Comparison of ENCODE assay signal across 10 cellular contexts in genomic region chr15:96346409-96346808, GRCh38. TPM values are rescaled to one million over a fixed set of nuclear protein-coding genes. Genes with fewer than 3 reads are reported as not detected.
DNase-seq lines count a peak whose midpoint lies in the region; ATAC-seq, FAIRE-seq and TF ChIP-seq lines count a peak whose summit lies in the region.
"Had no signal": no experiment of that assay in that cellular context is flagged by ENCODE, and none has a peak within 500 bp of the region (broad histone marks: within the 10 kb centered on the region; RNA-seq: fewer than 3 reads in every experiment).

No MANE protein-coding gene starts in this region.

- H2AK5ac ChIP-seq in H1 (ENCODE audit: low read depth, low read length), result no peak overlapping the region

- TF ChIP-seq EP300 in H1 (IDR thresholded peaks at IDR 0.05; ENCODE audit: borderline replicate concordance in 1 of 2, low read depth in 2 of 2, low read length in 2 of 2), result no peak

- TF ChIP-seq CTCF in cardiac muscle cell (IDR thresholded peaks at IDR 0.05; ENCODE audit: low read depth, low read length) (no peak), H1 (IDR thresholded peaks at IDR 0.05; ENCODE audit: control extremely low read depth in 1 of 3, insufficient read depth in 1 of 3, low read depth in 1 of 3, low read length in 3 of 3) (no peak), type B pancreatic cell (conservative IDR thresholded peaks at IDR 0.05) (no peak)

- POLR2A ChIA-PET in H1 (lab: Charles Lee; ENCODE audit: partially characterized antibody), result no interaction called here

- no peak overlapping the region for H3K23ac ChIP-seq in H1 (ENCODE audit: insufficient read length)

- no peak overlapping the region for H2BK5ac ChIP-seq in H1 (ENCODE audit: low read depth, low read length)

- H3K56ac ChIP-seq in H1 (replicated peaks; ENCODE audit: insufficient read length, low read depth, low read length), result no peak overlapping the region

- H4K5ac ChIP-seq in H1 (ENCODE audit: insufficient read length, low read depth, low read length), result no peak overlapping the region

- no peak overlapping the region for H3K14ac ChIP-seq in H1 (ENCODE audit: insufficient read length)

- TF ChIP-seq RAD21 in H1 (IDR thresholded peaks at IDR 0.05 in 1 of 2, conservative IDR thresholded peaks at IDR 0.05 in 1 of 2; ENCODE audit: low read depth in 2 of 2, low read length in 2 of 2), result no peak

- no peak overlapping the region for H2BK20ac ChIP-seq in H1 (ENCODE audit: low read length)

- no peak for FAIRE-seq in H1 (lab: Jason Lieb, UNC)
- FAIRE-seq: A204.1 had no signal

- ATAC-seq in Right ventricle myocardium inferior, result no peak

- H3K4me3 ChIP-seq in cardiac muscle cell (peak overlapping the region; percentile 34), H1 (ENCODE audit: extremely low read depth in 1 of 4, insufficient read depth in 2 of 4, low read depth in 3 of 4, low read length in 4 of 4) (peak overlapping the region in 1 of 4 experiments; percentile 52; a peak in 1 of 8 replicates), muscle layer of duodenum (ENCODE audit: low read depth in 1 of 2, low read length in 2 of 2) (peak overlapping the region; percentile 56 to 73)

- no peak for TF ChIP-seq POLR2A in H1 (IDR thresholded peaks at IDR 0.05; ENCODE audit: control extremely low read depth in 1 of 2, low read depth in 2 of 2, low read length in 2 of 2)

- no peak overlapping the region for H3K18ac ChIP-seq in H1 (ENCODE audit: extremely low read depth, low read length)

- no peaks in the 10 kb centered on the region for H3K79me2 ChIP-seq in H1 (ENCODE audit: control insufficient read depth in 1 of 2, insufficient read depth in 2 of 2, low read length in 2 of 2)

- intact Hi-C loops in Right ventricle myocardium inferior (cut with DNase I), result no loop called here
- intact Hi-C loops in activated T-helper 2 cell treated with anti-CD3 and anti-CD28 coated beads, Interferon-gamma antibody, Interleukin-2, Interleukin-4, amounts not matched to agents 10 μg/mL and 5 μg/mL and 100 μg/mL, durations not matched to agents 14 hours and 24 hours and 36 hours (cut with micrococcal nuclease), result loop anchor here (5.0 to 10.0 kb wide), 3 partner anchors 71 to 1322 kb away; no protein-coding TSS in a partner anchor

- H3K23me2 ChIP-seq in H1 (ENCODE audit: low read depth, low read length), result peaks cover 10% of the 10 kb centered on the region; the same call in 1 of the 2 replicates

- peaks cover 12% of the 10 kb centered on the region for H3K36me3 Mint-ChIP-seq in type B pancreatic cell
- H3K36me3 Mint-ChIP-seq in activated T-helper 2 cell treated with anti-CD3 and anti-CD28 coated beads, Interferon-gamma antibody, Interleukin-2, Interleukin-4, amounts not matched to agents 10 μg/mL and 5 μg/mL and 100 μg/mL, durations not matched to agents 14 hours and 24 hours and 36 hours (ENCODE audit: low read depth), result no peaks in the 10 kb centered on the region

- DNase-seq in cardiac muscle cell (ENCODE audit: low read depth in 1 of 2, low spot score in 1 of 2) (no peak), Right ventricle myocardium inferior (ENCODE audit: missing footprints) (no peak), H1 (ENCODE audit: low read depth in 1 of 2, low spot score in 2 of 2) (no peak), type B pancreatic cell (ENCODE audit: extremely low spot score, unreplicated experiment) (no peak), cerebellum (ENCODE audit: low spot score) (no peak)
- DNase-seq in activated T-helper 2 cell treated with anti-CD3 and anti-CD28 coated beads, Interferon-gamma antibody, Interleukin-2, Interleukin-4, amounts not matched to agents 10 μg/mL and 5 μg/mL and 100 μg/mL, durations not matched to agents 14 hours and 24 hours and 36 hours (ENCODE audit: low spot score), result no peak
- no peak for DNase-seq in stimulated activated naive CD4-positive, alpha-beta T cell treated with Interleukin-2 at 50 U/mL for 16 hours (lab: John Stamatoyannopoulos, UW)
- DNase-seq: activated gamma-delta T cell had no signal

- H4K20me1 ChIP-seq in H1 (replicated peaks in 1 of 2; ENCODE audit: control insufficient read depth in 1 of 2, insufficient read depth in 2 of 2, low read length in 2 of 2), result peaks cover 0 to 14% of the 10 kb centered on the region in 2 experiments

- H3K9ac ChIP-seq in H1 (replicated peaks in 1 of 4; ENCODE audit: extremely low read depth in 1 of 4, low read depth in 3 of 4, low read length in 3 of 4), result no peak overlapping the region

- H3K27me3 ChIP-seq in cardiac muscle cell (peaks cover 100% of the 10 kb centered on the region), H1 (replicated peaks in 1 of 4; ENCODE audit: control insufficient read depth in 3 of 4, extremely low read depth in 1 of 4, insufficient read depth in 3 of 4, low read length in 3 of 4) (peaks cover 94 to 100% (median 98%) of the 10 kb centered on the region in 4 experiments), muscle layer of duodenum (ENCODE audit: low read depth, low read length) (peaks cover 4% of the 10 kb centered on the region)

- peaks cover 91% of the 10 kb centered on the region for H3K4me1 Mint-ChIP-seq in type B pancreatic cell (ENCODE audit: unreplicated experiment)
- no peaks in the 10 kb centered on the region for H3K4me1 Mint-ChIP-seq in activated T-helper 2 cell treated with anti-CD3 and anti-CD28 coated beads, Interferon-gamma antibody, Interleukin-2, Interleukin-4, amounts not matched to agents 10 μg/mL and 5 μg/mL and 100 μg/mL, durations not matched to agents 14 hours and 24 hours and 36 hours (ENCODE audit: low read depth)

- H3K4me1 ChIP-seq in cardiac muscle cell (ENCODE audit: low read depth), result no peaks in the 10 kb centered on the region
- H3K4me1 ChIP-seq in H1 (replicated peaks in 1 of 4; ENCODE audit: control insufficient read depth in 3 of 4, insufficient read depth in 4 of 4, low read length in 3 of 4), result peaks cover 20 to 37% (median 25%) of the 10 kb centered on the region in 4 experiments; a peak in 6 of 7 replicates
- peaks cover 2 to 44% of the 10 kb centered on the region in 2 donors for H3K4me1 ChIP-seq in muscle layer of duodenum (ENCODE audit: control insufficient read depth in 1 of 2, insufficient read depth in 2 of 2, low read length in 2 of 2)

- CTCF ChIA-PET in H1 (lab: Charles Lee; ENCODE audit: partially characterized antibody), result interaction anchor here (0.7 to 3.7 kb wide), 12 partner anchors 9 to 292 kb away, joined by 3 to 24 read pairs (median 5); no protein-coding TSS in a partner anchor

- peak overlapping the region; percentile 57 to 62; a peak in 3 of 4 replicates for H3K4me2 ChIP-seq in H1 (ENCODE audit: insufficient read depth in 1 of 2, low read depth in 2 of 2, low read length in 2 of 2)

- H3K9me3 ChIP-seq in cardiac muscle cell (ENCODE audit: low read depth) (no peaks in the 10 kb centered on the region), H1 (ENCODE audit: insufficient read depth in 2 of 2, low read depth in 1 of 2, low read length in 1 of 2) (no peaks in the 10 kb centered on the region), muscle layer of duodenum (ENCODE audit: control insufficient read depth in 1 of 2, low read length in 2 of 2) (no peaks in the 10 kb centered on the region)

- H2BK15ac ChIP-seq in H1 (ENCODE audit: low read length), result no peak overlapping the region

- H4K8ac ChIP-seq in H1 (ENCODE audit: extremely low read depth, insufficient read depth, low read length), result no peak overlapping the region

- H3K27ac ChIP-seq in cardiac muscle cell (no peak overlapping the region), H1 (ENCODE audit: low read depth, low read length) (no peak overlapping the region), muscle layer of duodenum (ENCODE audit: low read length) (peak overlapping the region; percentile 74)

- no peak overlapping the region for H2AFZ ChIP-seq in H1 (ENCODE audit: low read length)

- H3K4ac ChIP-seq in H1 (replicated peaks; ENCODE audit: insufficient read length, low read depth, low read length), result no peak overlapping the region

- no peaks in the 10 kb centered on the region for H3K9me3 Mint-ChIP-seq in type B pancreatic cell
- no peaks in the 10 kb centered on the region for H3K9me3 Mint-ChIP-seq in activated T-helper 2 cell treated with anti-CD3 and anti-CD28 coated beads, Interferon-gamma antibody, Interleukin-2, Interleukin-4, amounts not matched to agents 10 μg/mL and 5 μg/mL and 100 μg/mL, durations not matched to agents 14 hours and 24 hours and 36 hours

- H3K27ac Mint-ChIP-seq in type B pancreatic cell, result peak overlapping the region; percentile 93
- no peak overlapping the region for H3K27ac Mint-ChIP-seq in activated T-helper 2 cell treated with anti-CD3 and anti-CD28 coated beads, Interferon-gamma antibody, Interleukin-2, Interleukin-4, amounts not matched to agents 10 μg/mL and 5 μg/mL and 100 μg/mL, durations not matched to agents 14 hours and 24 hours and 36 hours

- WGBS in H1 (ENCODE audit: extremely low coverage in 1 of 2, insufficient coverage in 1 of 2, insufficient read length in 1 of 2, insufficient replicate concordance in 2 of 2, low coverage in 1 of 2, low lambda C conversion rate in 2 of 2, missing lambda C conversion rate in 1 of 2), 2 experiments, result 30% methylated on average over 3 of the region's 3 CpGs; no CpG with 5 or more reads in 1 of the 2 experiments

- peak overlapping the region; percentile 95 for H3K4me3 Mint-ChIP-seq in type B pancreatic cell
- no peak overlapping the region for H3K4me3 Mint-ChIP-seq in activated T-helper 2 cell treated with anti-CD3 and anti-CD28 coated beads, Interferon-gamma antibody, Interleukin-2, Interleukin-4, amounts not matched to agents 10 μg/mL and 5 μg/mL and 100 μg/mL, durations not matched to agents 14 hours and 24 hours and 36 hours (ENCODE audit: low read depth)

- H3K36me3 ChIP-seq in cardiac muscle cell (no peaks in the 10 kb centered on the region), H1 (ENCODE audit: control insufficient read depth in 2 of 4, insufficient read depth in 4 of 4, low read length in 3 of 4) (no peaks in the 10 kb centered on the region; a peak in 1 of 8 replicates), muscle layer of duodenum (ENCODE audit: control insufficient read depth in 1 of 2, insufficient read depth in 2 of 2, low read length in 2 of 2) (no peaks in the 10 kb centered on the region)

- H3K79me1 ChIP-seq in H1 (ENCODE audit: low read depth, low read length), result no peaks in the 10 kb centered on the region

- H2BK12ac ChIP-seq in H1 (ENCODE audit: low read depth, low read length), result no peak overlapping the region

- no peak overlapping the region for H4K91ac ChIP-seq in H1 (replicated peaks; ENCODE audit: insufficient read length, low read length)

- no peak overlapping the region for H2BK120ac ChIP-seq in H1 (replicated peaks; ENCODE audit: low read depth, low read length)

- peaks cover 58% of the 10 kb centered on the region for H3K27me3 Mint-ChIP-seq in type B pancreatic cell
- peaks cover 96% of the 10 kb centered on the region for H3K27me3 Mint-ChIP-seq in activated T-helper 2 cell treated with anti-CD3 and anti-CD28 coated beads, Interferon-gamma antibody, Interleukin-2, Interleukin-4, amounts not matched to agents 10 μg/mL and 5 μg/mL and 100 μg/mL, durations not matched to agents 14 hours and 24 hours and 36 hours (ENCODE audit: low read depth)

RNA-seq across cellular contexts. Expression of gene NR2F2, which starts 15.9 kb away (rescaled TPM):
- total RNA-seq in cardiac muscle cell (0.63 and 0.99 TPM in 2 replicates), Right ventricle myocardium inferior (14.2 TPM), type B pancreatic cell (ENCODE audit: low replicate concordance) (135 and 270 TPM in 2 replicates), cerebellum (22.8 TPM)
- polyA plus RNA-seq in cardiac muscle cell (1.2 and 1.5 TPM in 2 replicates), H1 (2011; rRNA removed) (0.03 and 0.14 TPM in 2 replicates)
- total RNA-seq in H1 (2021; fragmentation: NEBNext Ultra II Directional; extraction: Animal tissue kit (Norgen Biotek cat#: 25700)), result not detected in 2 replicates
- polyA plus RNA-seq in H1 (2011; cell fraction: cytosol; rRNA removed), result 0.05 TPM
- 0.07 TPM for polyA plus RNA-seq in H1 (2011; cell fraction: nucleus; rRNA removed)
- 0.21 to 0.88 TPM (median 0.46 TPM) in 4 replicates for polyA plus RNA-seq in H1 (2012, experiment 1 of 2)
- 0.10 TPM for polyA plus RNA-seq in H1 (2012, experiment 2 of 2)
- polyA plus RNA-seq in H1 (2013, experiment 1 of 2), result 0.04 TPM
- 0.04 TPM for polyA plus RNA-seq in H1 (2013, experiment 2 of 2)
- polyA minus RNA-seq in H1 (2011; rRNA and poly(A)+ RNA removed), result 0.03 TPM in 1 of 2 replicates, not detected in the other
- polyA minus RNA-seq in H1 (2011; cell fraction: cytosol; rRNA and poly(A)+ RNA removed), result 0.29 TPM
- polyA minus RNA-seq in H1 (2011; cell fraction: nucleus; rRNA and poly(A)+ RNA removed), result not detected
- total RNA-seq in activated T-helper 2 cell treated with anti-CD3 and anti-CD28 coated beads, Interferon-gamma antibody, Interleukin-2, Interleukin-4, amounts not matched to agents 10 μg/mL and 5 μg/mL and 100 μg/mL, durations not matched to agents 14 hours and 24 hours and 36 hours, result not detected in 2 replicates
